ENCODE assay signal across 14 cellular contexts in genomic region chrX:868248-868647, GRCh38.
DNase-seq lines count a peak whose midpoint lies in the region; ATAC-seq, FAIRE-seq and TF ChIP-seq lines count a peak whose summit lies in the region.
"Had no signal": no experiment of that assay in that cellular context is flagged by ENCODE, and none has a peak within 500 bp of the region (broad histone marks: within the 10 kb centered on the region; RNA-seq: fewer than 3 reads in every experiment).

No MANE protein-coding gene starts in this region.

- H4K20me1 ChIP-seq in GM23338 (replicated peaks; ENCODE audit: insufficient read depth), result no peaks in the 10 kb centered on the region
- peaks cover 0 to 5% of the 10 kb centered on the region in 2 experiments for H4K20me1 ChIP-seq in H1 (replicated peaks in 1 of 2; ENCODE audit: control insufficient read depth in 1 of 2, insufficient read depth in 2 of 2, low read length in 2 of 2)
- H4K20me1 ChIP-seq in osteoblast (ENCODE audit: insufficient read depth, low read length), result no peaks in the 10 kb centered on the region
- H4K20me1 ChIP-seq: BLaER1 treated with 17β-estradiol and CSF1 and Interleukin-3, amounts not matched to agents 10 nM and 100 nM had no signal

- H3K4ac ChIP-seq in H1 (replicated peaks; ENCODE audit: insufficient read length, low read depth, low read length), result no peak overlapping the region

- H3K23me2 ChIP-seq in H1 (ENCODE audit: low read depth, low read length), result peaks cover 13% of the 10 kb centered on the region

- peaks cover 41% of the 10 kb centered on the region for H3K36me3 Mint-ChIP-seq in GM23338 (ENCODE audit: low read depth)
- H3K36me3 Mint-ChIP-seq in T-cell, result no peaks in the 10 kb centered on the region
- H3K36me3 Mint-ChIP-seq: CD8-positive, alpha-beta T cell had no signal

- TF ChIP-seq RAD21 in H1 (IDR thresholded peaks at IDR 0.05 in 1 of 2, conservative IDR thresholded peaks at IDR 0.05 in 1 of 2; ENCODE audit: low read depth in 2 of 2, low read length in 2 of 2), result no peak

- no peak overlapping the region for H4K8ac ChIP-seq in H1 (ENCODE audit: extremely low read depth, insufficient read depth, low read length)

- TF ChIP-seq CTCF in GM23338 (conservative IDR thresholded peaks at IDR 0.05; ENCODE audit: low read depth in 2 of 2), result no peak
- TF ChIP-seq CTCF in H1 (IDR thresholded peaks at IDR 0.05; ENCODE audit: control extremely low read depth in 1 of 3, insufficient read depth in 1 of 3, low read depth in 1 of 3, low read length in 3 of 3), result no peak
- no peak for TF ChIP-seq CTCF in osteoblast (IDR thresholded peaks at IDR 0.05; ENCODE audit: extremely low read depth, low read depth, low read length)
- no peak for TF ChIP-seq CTCF in vagina (IDR thresholded peaks at IDR 0.05)
- no peak for TF ChIP-seq CTCF in lower leg skin (IDR thresholded peaks at IDR 0.05)

- H4K91ac ChIP-seq in H1 (replicated peaks; ENCODE audit: insufficient read length, low read length), result no peak overlapping the region

- H3K79me1 ChIP-seq in H1 (ENCODE audit: low read depth, low read length), result 0 out of 2 replicates have a peak, but pooled peaks cover 4% of the 10 kb centered on the region

- H2AK5ac ChIP-seq in H1 (ENCODE audit: low read depth, low read length), result 0 out of 2 replicates have a peak overlapping the region, but pooled peaks have one; percentile 20

- H3K4me3 Mint-ChIP-seq in GM23338 (no peak overlapping the region), T-cell (no peak overlapping the region)
- H3K4me3 Mint-ChIP-seq: B cell; CD8-positive, alpha-beta T cell had no signal

- ATAC-seq in GM23338 (no peak), T-cell (replicated peaks in 1 of 4) (no peak)
- ATAC-seq: CD8-positive, alpha-beta T cell had no signal

- H3K14ac ChIP-seq in H1 (ENCODE audit: insufficient read length), result no peak overlapping the region

- H3K9ac ChIP-seq in H1 (replicated peaks in 1 of 4; ENCODE audit: extremely low read depth in 1 of 4, low read depth in 3 of 4, low read length in 3 of 4), result no peak overlapping the region
- H3K9ac ChIP-seq: BLaER1 treated with 17β-estradiol and CSF1 and Interleukin-3, amounts not matched to agents 10 nM and 100 nM had no signal

- peaks cover 24% of the 10 kb centered on the region for H3F3A ChIP-seq in GM23338 (replicated peaks; ENCODE audit: low read depth)

- POLR2A ChIA-PET in H1 (lab: Charles Lee; ENCODE audit: partially characterized antibody), result no interaction called here
- POLR2A ChIA-PET in T-cell (lab: Charles Lee), result no interaction called here

- peak overlapping the region; percentile 29; the same call in 1 of the 2 replicates for H2BK15ac ChIP-seq in H1 (ENCODE audit: low read length)

- no peak for FAIRE-seq in H1 (lab: Jason Lieb, UNC)

- H3K56ac ChIP-seq in H1 (replicated peaks; ENCODE audit: insufficient read length, low read depth, low read length), result no peak overlapping the region

- H3K27me3 ChIP-seq in GM23338 (ENCODE audit: insufficient read depth) (no peaks in the 10 kb centered on the region), H1 (replicated peaks in 1 of 4; ENCODE audit: control insufficient read depth in 3 of 4, extremely low read depth in 1 of 4, insufficient read depth in 3 of 4, low read length in 3 of 4) (no peaks in the 10 kb centered on the region), osteoblast (ENCODE audit: insufficient read depth, low read length) (no peaks in the 10 kb centered on the region), vagina (no peaks in the 10 kb centered on the region)
- H3K27me3 ChIP-seq: BLaER1 treated with 17β-estradiol and CSF1 and Interleukin-3, amounts not matched to agents 10 nM and 100 nM had no signal

- H3K36me3 ChIP-seq in GM23338 (ENCODE audit: insufficient read depth) (no peaks in the 10 kb centered on the region), H1 (ENCODE audit: control insufficient read depth in 2 of 4, insufficient read depth in 4 of 4, low read length in 3 of 4) (peaks cover 0 to 3% (median 0%) of the 10 kb centered on the region in 4 experiments; a peak in 1 of 8 replicates), osteoblast (ENCODE audit: insufficient read depth, low read length) (no peaks in the 10 kb centered on the region), vagina (no peaks in the 10 kb centered on the region)
- H3K36me3 ChIP-seq: BLaER1 treated with 17β-estradiol and CSF1 and Interleukin-3, amounts not matched to agents 10 nM and 100 nM; HAP-1 had no signal

- no peak overlapping the region for H2BK12ac ChIP-seq in H1 (ENCODE audit: low read depth, low read length)

- H3K4me1 Mint-ChIP-seq in GM23338, result no peaks in the 10 kb centered on the region
- no peaks in the 10 kb centered on the region for H3K4me1 Mint-ChIP-seq in T-cell
- H3K4me1 Mint-ChIP-seq: B cell had no signal

- CTCF ChIA-PET in H1 (lab: Charles Lee; ENCODE audit: partially characterized antibody) (no interaction called here), T-cell (lab: Charles Lee) (no interaction called here)

- H3K27ac ChIP-seq in GM23338 (ENCODE audit: low read depth) (no peak overlapping the region), H1 (ENCODE audit: low read depth, low read length) (no peak overlapping the region), osteoblast (ENCODE audit: low read depth, low read length) (no peak overlapping the region), vagina (no peak overlapping the region)
- H3K27ac ChIP-seq: BLaER1 treated with 17β-estradiol and CSF1 and Interleukin-3, amounts not matched to agents 10 nM and 100 nM; HL-60 had no signal

- no peak overlapping the region for H3K18ac ChIP-seq in H1 (ENCODE audit: extremely low read depth, low read length)

- H3K9me3 Mint-ChIP-seq in GM23338 (peaks cover 59% of the 10 kb centered on the region; the same call in 2 of the 3 replicates), T-cell (peaks cover 0 to 12% (median 6%) of the 10 kb centered on the region in 3 donors)

- intact Hi-C loops in vagina (cut with DNase I), result no loop called here
- intact Hi-C loops in lower leg skin (cut with DNase I; ENCODE audit: low total_unique reads), result no loop called here

- TF ChIP-seq POLR2A in H1 (IDR thresholded peaks at IDR 0.05; ENCODE audit: control extremely low read depth in 1 of 2, low read depth in 2 of 2, low read length in 2 of 2), result no peak
- TF ChIP-seq POLR2A in vagina (IDR thresholded peaks at IDR 0.05), result no peak
- no peak for TF ChIP-seq POLR2A in lower leg skin (IDR thresholded peaks at IDR 0.05)

- H3K23ac ChIP-seq in H1 (ENCODE audit: insufficient read length), result no peak overlapping the region

- H3K9me2 ChIP-seq in GM23338 (ENCODE audit: insufficient read depth), result no peaks in the 10 kb centered on the region

- H2BK20ac ChIP-seq in H1 (ENCODE audit: low read length), result no peak overlapping the region

- H3K9me3 ChIP-seq in H1 (ENCODE audit: insufficient read depth in 2 of 2, low read depth in 1 of 2, low read length in 1 of 2) (peaks cover 0 to 5% of the 10 kb centered on the region in 2 experiments; a peak in 2 of 4 replicates), osteoblast (ENCODE audit: low read depth, low read length) (no peaks in the 10 kb centered on the region), vagina (no peaks in the 10 kb centered on the region)
- H3K9me3 ChIP-seq: HAP-1 had no signal

- DNase-seq in GM23338 (ENCODE audit: low spot score), result no peak
- DNase-seq in H1 (ENCODE audit: low read depth in 1 of 2, low spot score in 2 of 2), result no peak
- DNase-seq in osteoblast (ENCODE audit: insufficient read length, low spot score, missing footprints), result no peak
- peak; percentile 54 to 67 for DNase-seq in vagina (ENCODE audit: extremely low spot score in 2 of 2)
- no peak for DNase-seq in lower leg skin (ENCODE audit: low spot score in 2 of 2)
- DNase-seq in T-cell, result no peak
- DNase-seq: Calu3; CD8-positive, alpha-beta T cell; DMS79 treated with DMSO at 0.1 percent for 48 hours; GF-D8 had no signal

- peak overlapping the region; percentile 60 for H2BK120ac ChIP-seq in H1 (replicated peaks; ENCODE audit: low read depth, low read length)

- H3K4me2 ChIP-seq in GM23338 (no peak overlapping the region), H1 (ENCODE audit: insufficient read depth in 1 of 2, low read depth in 2 of 2, low read length in 2 of 2) (no peak overlapping the region), osteoblast (ENCODE audit: insufficient read depth, low read length) (peak overlapping the region; percentile 81)
- H3K4me2 ChIP-seq: BLaER1 treated with 17β-estradiol and CSF1 and Interleukin-3, amounts not matched to agents 10 nM and 100 nM had no signal

- H3K27me3 Mint-ChIP-seq in GM23338 (ENCODE audit: insufficient read depth, low read depth, poor library complexity) (peaks cover 2% of the 10 kb centered on the region), T-cell (peaks cover 7 to 18% of the 10 kb centered on the region in 2 donors)
- H3K27me3 Mint-ChIP-seq: B cell had no signal

- no peak overlapping the region for H2BK5ac ChIP-seq in H1 (ENCODE audit: low read depth, low read length)

- peak overlapping the region; percentile 74; the same call in 1 of the 2 replicates for H2AFZ ChIP-seq in GM23338
- no peak overlapping the region for H2AFZ ChIP-seq in H1 (ENCODE audit: low read length)
- H2AFZ ChIP-seq in osteoblast (ENCODE audit: low read length), result peak overlapping the region; percentile 71

- H3K27ac Mint-ChIP-seq in GM23338, result no peak overlapping the region
- H3K27ac Mint-ChIP-seq in T-cell, result no peak overlapping the region
- H3K27ac Mint-ChIP-seq: B cell; CD8-positive, alpha-beta T cell had no signal

- no peak overlapping the region for H4K5ac ChIP-seq in H1 (ENCODE audit: insufficient read length, low read depth, low read length)

- H3K4me3 ChIP-seq in GM23338 (no peak overlapping the region), H1 (ENCODE audit: extremely low read depth in 1 of 4, insufficient read depth in 2 of 4, low read depth in 3 of 4, low read length in 4 of 4) (no peak overlapping the region), osteoblast (ENCODE audit: insufficient read depth, low read length) (peak overlapping the region; percentile 52), vagina (no peak overlapping the region), lower leg skin (ENCODE audit: low read depth, poor library complexity, severe bottlenecking) (no peak overlapping the region)
- H3K4me3 ChIP-seq: BLaER1 treated with 17β-estradiol and CSF1 and Interleukin-3, amounts not matched to agents 10 nM and 100 nM; HAP-1 had no signal

- H3K79me2 ChIP-seq in GM23338 (replicated peaks; ENCODE audit: insufficient read depth) (no peaks in the 10 kb centered on the region), H1 (ENCODE audit: control insufficient read depth in 1 of 2, insufficient read depth in 2 of 2, low read length in 2 of 2) (no peaks in the 10 kb centered on the region), osteoblast (ENCODE audit: insufficient read depth, low read length) (no peaks in the 10 kb centered on the region)

- no peak for TF ChIP-seq EP300 in H1 (IDR thresholded peaks at IDR 0.05; ENCODE audit: borderline replicate concordance in 1 of 2, low read depth in 2 of 2, low read length in 2 of 2)

- WGBS in H1 (ENCODE audit: extremely low coverage in 1 of 2, insufficient coverage in 1 of 2, insufficient read length in 1 of 2, insufficient replicate concordance in 2 of 2, low coverage in 1 of 2, low lambda C conversion rate in 2 of 2, missing lambda C conversion rate in 1 of 2), 2 experiments, result 96% methylated on average over 11 of the region's 11 CpGs; no CpG with 5 or more reads in 1 of the 2 experiments
- 47 to 50% methylated on average over 11 of the region's 11 CpGs for WGBS in lower leg skin, 2 donors

- H3K4me1 ChIP-seq in GM23338 (ENCODE audit: insufficient read depth) (peaks cover 5% of the 10 kb centered on the region; the same call in 1 of the 2 replicates), H1 (replicated peaks in 1 of 4; ENCODE audit: control insufficient read depth in 3 of 4, insufficient read depth in 4 of 4, low read length in 3 of 4) (peaks cover 0 to 3% (median 0%) of the 10 kb centered on the region in 4 experiments; a peak in 1 of 7 replicates), osteoblast (ENCODE audit: insufficient read depth, low read length) (peaks cover 14% of the 10 kb centered on the region), vagina (no peaks in the 10 kb centered on the region)
- H3K4me1 ChIP-seq: BLaER1 treated with 17β-estradiol and CSF1 and Interleukin-3, amounts not matched to agents 10 nM and 100 nM; HAP-1 had no signal

Comparison
In these comparisons a context has a peak if more than half of its experiments do, and no peak if none do; other contexts are left out.
1. DNase-seq: peak in vagina (2 of 2); none in GM23338 (single experiment), H1 (0 of 2), osteoblast (single experiment), lower leg skin (0 of 2) and T-cell (0 of 34).